Comparison of ENCODE assay signal across 17 cellular contexts in genomic region chr15:44697014-44697413, GRCh38. TPM values are rescaled to one million over a fixed set of nuclear protein-coding genes. Genes with fewer than 3 reads are reported as not detected.
DNase-seq lines count a peak whose midpoint lies in the region; ATAC-seq and TF ChIP-seq lines count a peak whose summit lies in the region.
"Had no signal": no experiment of that assay in that cellular context is flagged by ENCODE, and none has a peak within 500 bp of the region (broad histone marks: within the 10 kb centered on the region; RNA-seq: fewer than 3 reads in every experiment).

No MANE protein-coding gene starts in this region.

- H3K36me3 Mint-ChIP-seq in activated naive CD8-positive, alpha-beta T cell: peaks cover 8% of the 10 kb centered on the region
- peaks cover 5% of the 10 kb centered on the region for H3K36me3 Mint-ChIP-seq in activated naive CD8-positive, alpha-beta T cell treated with anti-CD3 and anti-CD28 coated beads, Interleukin-2, amount 50 U/mL, for 24 hours (ENCODE audit: low read depth)
- no peaks in the 10 kb centered on the region for H3K36me3 Mint-ChIP-seq in effector memory CD8-positive, alpha-beta T cell (ENCODE audit: insufficient read depth)
- peaks cover 3 to 5% of the 10 kb centered on the region in 2 donors for H3K36me3 Mint-ChIP-seq in stimulated activated naive B cell treated with anti-CD40 and anti-IgM and Interleukin-4, amounts not matched to agents 10 μg/mL and 1 μg/mL and 100 μg/mL, for 72 hours
- H3K36me3 Mint-ChIP-seq in activated CD8-positive, alpha-beta memory T cell treated with anti-CD3 and anti-CD28 coated beads, Interleukin-2, amount 10 ng/mL, durations not matched to agents 7 days and 5 days: peaks cover 21% of the 10 kb centered on the region

- peak overlapping the region; percentile 72; the same call in 1 of the 2 replicates for H2AFZ ChIP-seq in Loucy (ENCODE audit: low read length)

- H3K27ac Mint-ChIP-seq in activated naive CD8-positive, alpha-beta T cell: peak overlapping the region; percentile 25
- H3K27ac Mint-ChIP-seq in activated naive CD8-positive, alpha-beta T cell treated with anti-CD3 and anti-CD28 coated beads, Interleukin-2, amount 50 U/mL, for 24 hours: no peak overlapping the region
- peak overlapping the region; percentile 7 to 50 for H3K27ac Mint-ChIP-seq in effector memory CD8-positive, alpha-beta T cell
- peak overlapping the region; percentile 31 for H3K27ac Mint-ChIP-seq in stimulated activated naive B cell treated with anti-CD40 and anti-IgM and Interleukin-4, amounts not matched to agents 10 μg/mL and 1 μg/mL and 100 μg/mL, for 72 hours
- no peak overlapping the region for H3K27ac Mint-ChIP-seq in activated CD8-positive, alpha-beta memory T cell treated with anti-CD3 and anti-CD28 coated beads, Interleukin-2, amount 10 ng/mL, durations not matched to agents 7 days and 5 days

- H3K4me3 Mint-ChIP-seq in activated naive CD8-positive, alpha-beta T cell: no peak overlapping the region
- H3K4me3 Mint-ChIP-seq in activated naive CD8-positive, alpha-beta T cell treated with anti-CD3 and anti-CD28 coated beads, Interleukin-2, amount 50 U/mL, for 24 hours: no peak overlapping the region
- H3K4me3 Mint-ChIP-seq in effector memory CD8-positive, alpha-beta T cell: no peak overlapping the region
- no peak overlapping the region for H3K4me3 Mint-ChIP-seq in stimulated activated naive B cell treated with anti-CD40 and anti-IgM and Interleukin-4, amounts not matched to agents 10 μg/mL and 1 μg/mL and 100 μg/mL, for 72 hours
- no peak overlapping the region for H3K4me3 Mint-ChIP-seq in activated CD8-positive, alpha-beta memory T cell treated with anti-CD3 and anti-CD28 coated beads, Interleukin-2, amount 10 ng/mL, durations not matched to agents 7 days and 5 days

- no peak for DNase-seq in activated naive CD8-positive, alpha-beta T cell treated with anti-CD3 and anti-CD28 coated beads, Interleukin-2, amount 50 U/mL, for 24 hours
- DNase-seq in effector memory CD8-positive, alpha-beta T cell: no peak
- no peak for DNase-seq in stimulated activated naive B cell treated with anti-CD40 and anti-IgM and Interleukin-4, amounts not matched to agents 10 μg/mL and 1 μg/mL and 100 μg/mL, for 72 hours
- DNase-seq in activated CD8-positive, alpha-beta memory T cell treated with anti-CD3 and anti-CD28 coated beads, Interleukin-2, amount 10 ng/mL, durations not matched to agents 7 days and 5 days: no peak
- no peak for DNase-seq in SIG-M5 (lab: John Stamatoyannopoulos, UW)
- DNase-seq: DMS153, GOT3, HCEC 1CT, NCI-H1694, NCI-H2081, NCI-H2171, NCI-H526, Right ventricle myocardium superior had no signal

- CTCF ChIA-PET in activated CD8-positive, alpha-beta memory T cell treated with anti-CD3 and anti-CD28 coated beads, Interleukin-2, amount 10 ng/mL, durations not matched to agents 7 days and 5 days (lab: Charles Lee): interaction anchor here (3.0 to 3.1 kb wide), 2 partner anchors 19 to 33 kb away, joined by 10 to 16 read pairs; partner anchors contain the start of gene SPG11

- H3K9me3 ChIP-seq in Loucy (ENCODE audit: insufficient read depth, low read depth, low read length): no peaks in the 10 kb centered on the region

- no peak for ATAC-seq in activated naive CD8-positive, alpha-beta T cell treated with anti-CD3 and anti-CD28 coated beads, Interleukin-2, amount 50 U/mL, for 24 hours
- ATAC-seq in effector memory CD8-positive, alpha-beta T cell (replicated peaks): no peak
- ATAC-seq in stimulated activated naive B cell treated with anti-CD40 and anti-IgM and Interleukin-4, amounts not matched to agents 10 μg/mL and 1 μg/mL and 100 μg/mL, for 72 hours (replicated peaks): no peak
- no peak for ATAC-seq in activated CD8-positive, alpha-beta memory T cell treated with anti-CD3 and anti-CD28 coated beads, Interleukin-2, amount 10 ng/mL, durations not matched to agents 7 days and 5 days
- ATAC-seq in GM19455 (IDR thresholded peaks at IDR 0.05; ENCODE audit: unreplicated experiment): no peak

- H3K4me1 ChIP-seq in Loucy (ENCODE audit: insufficient read depth, low read length, poor library complexity, severe bottlenecking): no peaks in the 10 kb centered on the region

- H3K4me1 Mint-ChIP-seq in activated naive CD8-positive, alpha-beta T cell (ENCODE audit: low read depth): peaks cover 29% of the 10 kb centered on the region
- H3K4me1 Mint-ChIP-seq in activated naive CD8-positive, alpha-beta T cell treated with anti-CD3 and anti-CD28 coated beads, Interleukin-2, amount 50 U/mL, for 24 hours: peaks cover 23% of the 10 kb centered on the region
- peaks cover 14 to 22% of the 10 kb centered on the region in 2 donors for H3K4me1 Mint-ChIP-seq in effector memory CD8-positive, alpha-beta T cell (ENCODE audit: low read depth in 2 of 2)
- peaks cover 8 to 9% of the 10 kb centered on the region in 2 donors for H3K4me1 Mint-ChIP-seq in stimulated activated naive B cell treated with anti-CD40 and anti-IgM and Interleukin-4, amounts not matched to agents 10 μg/mL and 1 μg/mL and 100 μg/mL, for 72 hours
- peaks cover 20% of the 10 kb centered on the region for H3K4me1 Mint-ChIP-seq in activated CD8-positive, alpha-beta memory T cell treated with anti-CD3 and anti-CD28 coated beads, Interleukin-2, amount 10 ng/mL, durations not matched to agents 7 days and 5 days

- H3K36me3 ChIP-seq in Loucy (ENCODE audit: insufficient read depth, low read length): no peaks in the 10 kb centered on the region

- H3K4me2 ChIP-seq in Loucy (ENCODE audit: low read depth, low read length, poor library complexity, severe bottlenecking): no peak overlapping the region
- H3K4me2 ChIP-seq: KMS-11 had no signal

- H3F3A ChIP-seq in Loucy (ENCODE audit: low read depth): no peaks in the 10 kb centered on the region

- H3K27me3 Mint-ChIP-seq in activated naive CD8-positive, alpha-beta T cell: no peaks in the 10 kb centered on the region
- H3K27me3 Mint-ChIP-seq in activated naive CD8-positive, alpha-beta T cell treated with anti-CD3 and anti-CD28 coated beads, Interleukin-2, amount 50 U/mL, for 24 hours: no peaks in the 10 kb centered on the region
- no peaks in the 10 kb centered on the region for H3K27me3 Mint-ChIP-seq in effector memory CD8-positive, alpha-beta T cell
- H3K27me3 Mint-ChIP-seq in stimulated activated naive B cell treated with anti-CD40 and anti-IgM and Interleukin-4, amounts not matched to agents 10 μg/mL and 1 μg/mL and 100 μg/mL, for 72 hours: no peaks in the 10 kb centered on the region
- peaks cover 5% of the 10 kb centered on the region for H3K27me3 Mint-ChIP-seq in activated CD8-positive, alpha-beta memory T cell treated with anti-CD3 and anti-CD28 coated beads, Interleukin-2, amount 10 ng/mL, durations not matched to agents 7 days and 5 days

- H3K79me2 ChIP-seq in Loucy (ENCODE audit: insufficient read depth, low read length): no peaks in the 10 kb centered on the region

- no peaks in the 10 kb centered on the region for H3K27me3 ChIP-seq in Loucy (ENCODE audit: insufficient read depth, low read length, poor library complexity, severe bottlenecking)

- H3K4me3 ChIP-seq in Loucy (ENCODE audit: low read length, poor library complexity, severe bottlenecking): no peak overlapping the region

- no peak for TF ChIP-seq CTCF in Loucy (conservative IDR thresholded peaks at IDR 0.05; ENCODE audit: low read length)

- no peaks in the 10 kb centered on the region for H4K20me1 ChIP-seq in Loucy (ENCODE audit: insufficient read depth, low read length, poor library complexity, severe bottlenecking)

- H3K9me3 Mint-ChIP-seq in activated naive CD8-positive, alpha-beta T cell (ENCODE audit: low read depth): peaks cover 14% of the 10 kb centered on the region
- peaks cover 26% of the 10 kb centered on the region for H3K9me3 Mint-ChIP-seq in activated naive CD8-positive, alpha-beta T cell treated with anti-CD3 and anti-CD28 coated beads, Interleukin-2, amount 50 U/mL, for 24 hours
- H3K9me3 Mint-ChIP-seq in effector memory CD8-positive, alpha-beta T cell: peaks cover 0 to 2% of the 10 kb centered on the region in 2 donors
- H3K9me3 Mint-ChIP-seq in stimulated activated naive B cell treated with anti-CD40 and anti-IgM and Interleukin-4, amounts not matched to agents 10 μg/mL and 1 μg/mL and 100 μg/mL, for 72 hours: peaks cover 0 to 11% of the 10 kb centered on the region in 2 donors
- H3K9me3 Mint-ChIP-seq in activated CD8-positive, alpha-beta memory T cell treated with anti-CD3 and anti-CD28 coated beads, Interleukin-2, amount 10 ng/mL, durations not matched to agents 7 days and 5 days (ENCODE audit: low read depth): peaks cover under 1% of the 10 kb centered on the region

- no peaks in the 10 kb centered on the region for H3K9me2 ChIP-seq in Loucy (replicated peaks; ENCODE audit: low read depth, low read length)

- no peak overlapping the region for H3K9ac ChIP-seq in Loucy (ENCODE audit: low read depth, low read length, poor library complexity, severe bottlenecking)
- H3K9ac ChIP-seq: KMS-11 had no signal

RNA-seq across cellular contexts. Expression of gene PATL2, which starts 14.1 kb away (rescaled TPM):
- total RNA-seq in activated CD8-positive, alpha-beta memory T cell treated with anti-CD3 and anti-CD28 coated beads, Interleukin-2, amount 10 ng/mL, durations not matched to agents 7 days and 5 days: 10 to 100 TPM; 17.2 to 38.4 TPM

RNA-seq across cellular contexts. Expression of gene B2M, which starts 14.3 kb away (rescaled TPM):
- 1,000 to 10,000 TPM; 6,920 to 7,161 TPM for total RNA-seq in activated CD8-positive, alpha-beta memory T cell treated with anti-CD3 and anti-CD28 coated beads, Interleukin-2, amount 10 ng/mL, durations not matched to agents 7 days and 5 days

RNA-seq across cellular contexts. Expression of gene SPG11, which starts 33.6 kb away (rescaled TPM):
- total RNA-seq in activated CD8-positive, alpha-beta memory T cell treated with anti-CD3 and anti-CD28 coated beads, Interleukin-2, amount 10 ng/mL, durations not matched to agents 7 days and 5 days: 10 to 100 TPM; 76.7 to 95.8 TPM

RNA-seq across cellular contexts. Expression of gene TRIM69, which starts 39.3 kb away (rescaled TPM):
- total RNA-seq in activated CD8-positive, alpha-beta memory T cell treated with anti-CD3 and anti-CD28 coated beads, Interleukin-2, amount 10 ng/mL, durations not matched to agents 7 days and 5 days: 10 to 100 TPM; 79.1 to 79.4 TPM

Comparison
In these comparisons a context has a peak if more than half of its experiments do, and no peak if none do; other contexts are left out.
1. H3K27ac Mint-ChIP-seq: peak in activated naive CD8-positive, alpha-beta T cell (single experiment), effector memory CD8-positive, alpha-beta T cell (2 of 2) and stimulated activated naive B cell treated with anti-CD40 and anti-IgM and Interleukin-4, amounts not matched to agents 10 μg/mL and 1 μg/mL and 100 μg/mL, for 72 hours (single experiment); none in activated naive CD8-positive, alpha-beta T cell treated with anti-CD3 and anti-CD28 coated beads, Interleukin-2, amount 50 U/mL, for 24 hours (single experiment) and activated CD8-positive, alpha-beta memory T cell treated with anti-CD3 and anti-CD28 coated beads, Interleukin-2, amount 10 ng/mL, durations not matched to agents 7 days and 5 days (single experiment).